Comparison of ENCODE assay signal across 14 cellular contexts in genomic region chr22:48742191-48742555, GRCh38.
DNase-seq lines count a peak whose midpoint lies in the region; ATAC-seq and TF ChIP-seq lines count a peak whose summit lies in the region.
"Had no signal": no experiment of that assay in that cellular context is flagged by ENCODE, and none has a peak within 500 bp of the region (broad histone marks: within the 10 kb centered on the region; RNA-seq: fewer than 3 reads in every experiment).

No MANE protein-coding gene starts in this region.

- no peak overlapping the region for H2AFZ ChIP-seq in neuronal stem cell (ENCODE audit: low read length)
- H2AFZ ChIP-seq: GM23248 had no signal

- no peak for ATAC-seq in activated CD4-positive, CD25-positive, alpha-beta regulatory T cell treated with anti-CD3 and anti-CD28 coated beads, Interleukin-2, amount 50 U/mL, for 24 hours
- no peak for ATAC-seq in esophagus mucosa
- ATAC-seq: GM12878 had no signal

- no peak overlapping the region for H3K27ac Mint-ChIP-seq in type B pancreatic cell
- H3K27ac Mint-ChIP-seq in Caco-2 (ENCODE audit: unreplicated experiment), result no peak overlapping the region
- H3K27ac Mint-ChIP-seq: CD8-positive, alpha-beta memory T cell; IgD-negative memory B cell had no signal

- H3K4me2 ChIP-seq in neuronal stem cell (ENCODE audit: insufficient read depth, low read length, poor library complexity, severe bottlenecking), result no peak overlapping the region

- peak overlapping the region; percentile 89 for H3K23ac ChIP-seq in neuronal stem cell (ENCODE audit: low read depth, low read length, poor library complexity)

- H2BK15ac ChIP-seq in neuronal stem cell (ENCODE audit: low read length), result no peak overlapping the region

- no CpG with 5 or more reads among the region's 17 CpGs for WGBS in neuronal stem cell (ENCODE audit: extremely low coverage in 2 of 2, insufficient read length in 2 of 2, insufficient replicate concordance in 1 of 2), 2 donors

- no peak overlapping the region for H3K27ac ChIP-seq in neuronal stem cell (replicated peaks; ENCODE audit: low read length)
- H3K27ac ChIP-seq: 22Rv1, GM23248 had no signal

- H3K4ac ChIP-seq in neuronal stem cell (ENCODE audit: low read length), result no peak overlapping the region

- H3K9me3 Mint-ChIP-seq in type B pancreatic cell (no peaks in the 10 kb centered on the region), Caco-2 (ENCODE audit: unreplicated experiment) (no peaks in the 10 kb centered on the region)
- H3K9me3 Mint-ChIP-seq: CD8-positive, alpha-beta memory T cell had no signal

- H2BK12ac ChIP-seq in neuronal stem cell (ENCODE audit: low read length), result peak overlapping the region; percentile 22

- H4K91ac ChIP-seq in neuronal stem cell (ENCODE audit: low read depth, low read length, poor library complexity), result no peak overlapping the region

- H3K18ac ChIP-seq in neuronal stem cell (ENCODE audit: low read length), result peak overlapping the region; percentile 64

- H3K4me1 Mint-ChIP-seq in type B pancreatic cell (ENCODE audit: unreplicated experiment) (no peaks in the 10 kb centered on the region), Caco-2 (ENCODE audit: low read depth, unreplicated experiment) (no peaks in the 10 kb centered on the region)
- H3K4me1 Mint-ChIP-seq: CD8-positive, alpha-beta memory T cell; IgD-negative memory B cell had no signal

- DNase-seq in activated CD4-positive, CD25-positive, alpha-beta regulatory T cell treated with anti-CD3 and anti-CD28 coated beads, Interleukin-2, amount 50 U/mL, for 72 hours, result peak; percentile 8
- DNase-seq in H7 (peak; percentile 21), neuronal stem cell (ENCODE audit: low spot score) (no peak), type B pancreatic cell (ENCODE audit: extremely low spot score, unreplicated experiment) (peak; percentile 34), Caco-2 (no peak), mesenteric fat pad (ENCODE audit: low spot score) (no peak)
- DNase-seq: DMS53, GM23248 had no signal

- POLR2A ChIA-PET in Caco-2 (lab: Charles Lee), result no interaction called here

- TF ChIP-seq CTCF in type B pancreatic cell (conservative IDR thresholded peaks at IDR 0.05) (no peak), Caco-2 (IDR thresholded peaks at IDR 0.05; ENCODE audit: insufficient read depth in 1 of 2, low read depth in 1 of 2, low read length in 1 of 2, severe bottlenecking in 1 of 2, unreplicated experiment in 1 of 2) (no peak)

- no peak overlapping the region for H2BK120ac ChIP-seq in neuronal stem cell (ENCODE audit: low read depth, low read length)

- no peaks in the 10 kb centered on the region for H3K36me3 Mint-ChIP-seq in type B pancreatic cell
- H3K36me3 Mint-ChIP-seq in Caco-2 (ENCODE audit: insufficient read depth, unreplicated experiment), result no peaks in the 10 kb centered on the region
- H3K36me3 Mint-ChIP-seq: CD8-positive, alpha-beta memory T cell; IgD-negative memory B cell had no signal

- no peak overlapping the region for H3K4me3 Mint-ChIP-seq in type B pancreatic cell
- H3K4me3 Mint-ChIP-seq in Caco-2 (ENCODE audit: unreplicated experiment), result no peak overlapping the region
- H3K4me3 Mint-ChIP-seq: CD8-positive, alpha-beta memory T cell; IgD-negative memory B cell had no signal

- CTCF ChIA-PET in Caco-2 (lab: Charles Lee), result no interaction called here

- H3K27me3 Mint-ChIP-seq in type B pancreatic cell (no peaks in the 10 kb centered on the region), Caco-2 (ENCODE audit: insufficient read depth, unreplicated experiment) (peaks cover 2% of the 10 kb centered on the region)
- H3K27me3 Mint-ChIP-seq: CD8-positive, alpha-beta memory T cell; IgD-negative memory B cell had no signal

- peak overlapping the region; percentile 47 for H3K14ac ChIP-seq in neuronal stem cell (ENCODE audit: low read length)

- H2AK5ac ChIP-seq in neuronal stem cell (ENCODE audit: low read depth, low read length), result no peak overlapping the region

- peak overlapping the region; percentile 77 for H3K9ac ChIP-seq in neuronal stem cell (ENCODE audit: low read depth, low read length, poor library complexity)
- H3K9ac ChIP-seq: GM23248 had no signal

- H2BK5ac ChIP-seq in neuronal stem cell (ENCODE audit: low read length), result peak overlapping the region; percentile 53

- intact Hi-C loops in Caco-2 (cut with micrococcal nuclease; ENCODE audit: unreplicated experiment), result no loop called here

- H3K4me1 ChIP-seq in neuronal stem cell (ENCODE audit: control insufficient read depth in 2 of 2, insufficient read depth in 1 of 2, low read depth in 1 of 2, low read length in 2 of 2) (no peaks in the 10 kb centered on the region), Caco-2 (no peaks in the 10 kb centered on the region)

- H3K9me3 ChIP-seq in neuronal stem cell (replicated peaks in 1 of 2; ENCODE audit: control insufficient read depth in 2 of 2, insufficient read depth in 1 of 2, low read depth in 1 of 2, low read length in 2 of 2) (no peaks in the 10 kb centered on the region), Caco-2 (no peaks in the 10 kb centered on the region)

- H3K36me3 ChIP-seq in H7 (replicated peaks; ENCODE audit: control insufficient read depth, insufficient read depth, low read length), result no peaks in the 10 kb centered on the region
- peaks cover 0 to 4% of the 10 kb centered on the region in 2 donors for H3K36me3 ChIP-seq in neuronal stem cell (replicated peaks in 1 of 2; ENCODE audit: control insufficient read depth in 2 of 2, insufficient read depth in 2 of 2, low read length in 2 of 2)
- no peaks in the 10 kb centered on the region for H3K36me3 ChIP-seq in Caco-2 (ENCODE audit: control insufficient read depth, insufficient read depth, low read length)

- no peaks in the 10 kb centered on the region for H3K27me3 ChIP-seq in H7 (ENCODE audit: control insufficient read depth, insufficient read depth, low read length)
- H3K27me3 ChIP-seq in neuronal stem cell (ENCODE audit: control insufficient read depth in 3 of 3, insufficient read depth in 3 of 3, low read depth in 1 of 3, low read length in 3 of 3), result no peaks in the 10 kb centered on the region
- H3K27me3 ChIP-seq in Caco-2 (replicated peaks; ENCODE audit: control insufficient read depth, insufficient read depth, low read length), result no peaks in the 10 kb centered on the region

- H3K4me3 ChIP-seq in H7 (ENCODE audit: insufficient read depth, low read depth, low read length), result no peak overlapping the region
- H3K4me3 ChIP-seq in neuronal stem cell (ENCODE audit: low read length in 2 of 2), result no peak overlapping the region
- H3K4me3 ChIP-seq in Caco-2 (ENCODE audit: low read depth, low read length), result no peak overlapping the region
- H3K4me3 ChIP-seq: GM12878, GM23248 had no signal

- H4K8ac ChIP-seq in neuronal stem cell (ENCODE audit: low read depth, low read length), result no peak overlapping the region

- no TSS peak for BruUV-seq in Caco-2 (replicated peaks; lab: Mats Ljungman, UMichigan)

- H3K79me1 ChIP-seq in neuronal stem cell (ENCODE audit: low read depth, low read length), result peaks cover 14% of the 10 kb centered on the region

Comparison
In these comparisons a context has a peak if more than half of its experiments do, and no peak if none do; other contexts are left out.
1. DNase-seq: peak in activated CD4-positive, CD25-positive, alpha-beta regulatory T cell treated with anti-CD3 and anti-CD28 coated beads, Interleukin-2, amount 50 U/mL, for 72 hours (single experiment), H7 (single experiment) and type B pancreatic cell (single experiment); none in neuronal stem cell (single experiment), Caco-2 (0 of 2) and mesenteric fat pad (single experiment).